In the genomic region with DNA sequence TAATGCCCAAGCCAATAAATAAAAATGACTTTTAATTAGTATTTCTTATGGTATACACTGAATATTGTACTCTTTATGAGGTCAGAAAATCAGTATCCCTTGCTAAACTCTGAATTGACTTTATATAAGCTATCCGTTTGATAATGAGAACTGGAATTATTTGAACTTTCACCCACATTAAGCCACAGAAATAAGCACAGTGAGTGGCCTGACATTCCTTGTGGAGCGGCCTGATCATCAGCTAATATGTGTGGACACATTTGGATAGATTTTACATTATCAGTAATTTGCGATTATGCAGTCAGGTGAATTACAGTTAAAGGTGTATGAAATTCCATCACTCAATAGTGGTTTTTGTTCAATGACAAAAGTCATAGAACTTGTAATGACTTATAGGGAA, we compare ENCODE assay signal across 19 cellular contexts.
DNase-seq lines count a peak whose midpoint lies in the region; ATAC-seq and TF ChIP-seq lines count a peak whose summit lies in the region.
"Had no signal": no experiment of that assay in that cellular context is flagged by ENCODE, and none has a peak within 500 bp of the region (broad histone marks: within the 10 kb centered on the region; RNA-seq: fewer than 3 reads in every experiment).

No MANE protein-coding gene starts in this region.

- POLR2A ChIA-PET in activated CD4-positive, alpha-beta memory T cell treated with anti-CD3 and anti-CD28 coated beads for 36 hours (lab: Charles Lee): interaction anchor here (1.0 kb wide), 1 partner anchor 115 kb away, joined by 3 read pairs; no protein-coding TSS in a partner anchor
- POLR2A ChIA-PET in activated CD4-positive, alpha-beta memory T cell treated with anti-CD3 and anti-CD28 coated beads, Interleukin-2, amount 10 ng/mL, durations not matched to agents 7 days and 5 days (lab: Charles Lee): no interaction called here

- H3K79me2 ChIP-seq in smooth muscle cell (ENCODE audit: low read depth): no peaks in the 10 kb centered on the region

- CTCF ChIA-PET in activated CD4-positive, alpha-beta memory T cell treated with anti-CD3 and anti-CD28 coated beads for 36 hours (lab: Charles Lee): no interaction called here
- CTCF ChIA-PET in activated CD4-positive, alpha-beta memory T cell treated with anti-CD3 and anti-CD28 coated beads, Interleukin-2, amount 10 ng/mL, durations not matched to agents 7 days and 5 days (lab: Charles Lee): no interaction called here

- ATAC-seq in natural killer cell: no peak
- ATAC-seq: gastroesophageal sphincter had no signal

- in situ Hi-C loops in brain microvascular endothelial cell (cut with HindIII; ENCODE audit: low pct_ligation_motif_present, low sequenced_read_pairs): no loop called here

- H3K27ac ChIP-seq in brain microvascular endothelial cell (peak overlapping the region; percentile 93), right atrium auricular region (peak overlapping the region; percentile 29 to 60), smooth muscle cell (ENCODE audit: low read depth) (peak overlapping the region; percentile 88)
- H3K27ac ChIP-seq: gastroesophageal sphincter had no signal

- H3K27me3 ChIP-seq in brain microvascular endothelial cell (replicated peaks) (no peaks in the 10 kb centered on the region), right atrium auricular region (no peaks in the 10 kb centered on the region), smooth muscle cell (ENCODE audit: low read depth) (no peaks in the 10 kb centered on the region)
- H3K27me3 ChIP-seq: gastroesophageal sphincter had no signal

- TF ChIP-seq CTCF in brain microvascular endothelial cell (IDR thresholded peaks at IDR 0.05; ENCODE audit: low read depth, low read length, missing control alignments) (no peak), right atrium auricular region (IDR thresholded peaks at IDR 0.05) (no peak), smooth muscle cell (IDR thresholded peaks at IDR 0.05; ENCODE audit: borderline replicate concordance, insufficient read depth, poor library complexity, severe bottlenecking) (no peak), natural killer cell (IDR thresholded peaks at IDR 0.05) (no peak)

- H3K9me3 Mint-ChIP-seq in activated CD4-positive, alpha-beta memory T cell treated with anti-CD3 and anti-CD28 coated beads for 36 hours: peaks cover 9% of the 10 kb centered on the region
- H3K9me3 Mint-ChIP-seq in activated CD4-positive, alpha-beta memory T cell treated with anti-CD3 and anti-CD28 coated beads, Interleukin-2, amount 10 ng/mL, durations not matched to agents 7 days and 5 days: peaks cover 14% of the 10 kb centered on the region
- H3K9me3 Mint-ChIP-seq in natural killer cell: peaks cover 1 to 5% of the 10 kb centered on the region in 2 donors

- DNase-seq in activated CD4-positive, alpha-beta memory T cell treated with anti-CD3 and anti-CD28 coated beads for 36 hours: no peak
- no peak for DNase-seq in activated CD4-positive, alpha-beta memory T cell treated with anti-CD3 and anti-CD28 coated beads, Interleukin-2, amount 10 ng/mL, durations not matched to agents 7 days and 5 days
- DNase-seq in brain microvascular endothelial cell (no peak), right atrium auricular region (ENCODE audit: low spot score) (no peak), smooth muscle cell (lab: John Stamatoyannopoulos, UW; ENCODE audit: unreplicated experiment) (no peak), NCI-H1694 (lab: John Stamatoyannopoulos, UW) (no peak), DMS53 treated with DMSO at 0.1 percent for 48 hours (lab: John Stamatoyannopoulos, UW; ENCODE audit: unreplicated experiment) (no peak), natural killer cell (no peak)
- DNase-seq: 8988T; activated CD8-positive, alpha-beta memory T cell treated with anti-CD3 and anti-CD28 coated beads for 24 hours; activated naive CD8-positive, alpha-beta T cell treated with anti-CD3 and anti-CD28 coated beads for 36 hours; Kasumi-1; NCI-H1417 treated with DMSO at 0.1 percent for 48 hours; NCI-H524; nucleus accumbens; SHP77 treated with DMSO at 0.1 percent for 48 hours; stimulated activated CD4-positive, alpha-beta T cell treated with anti-CD3 and anti-CD28 coated beads, Interleukin-4, amount 100 ng/mL, for 1 hour had no signal

- H3K9me3 ChIP-seq in right atrium auricular region (no peaks in the 10 kb centered on the region), smooth muscle cell (replicated peaks; ENCODE audit: low read depth) (no peaks in the 10 kb centered on the region)
- H3K9me3 ChIP-seq: gastroesophageal sphincter had no signal

- H3K4me1 ChIP-seq in right atrium auricular region: peaks cover 0 to 9% of the 10 kb centered on the region in 2 donors
- no peaks in the 10 kb centered on the region for H3K4me1 ChIP-seq in smooth muscle cell (ENCODE audit: low read depth)
- H3K4me1 ChIP-seq: gastroesophageal sphincter had no signal

- H3K36me3 Mint-ChIP-seq in activated CD4-positive, alpha-beta memory T cell treated with anti-CD3 and anti-CD28 coated beads for 36 hours: peaks cover 5% of the 10 kb centered on the region
- H3K36me3 Mint-ChIP-seq in activated CD4-positive, alpha-beta memory T cell treated with anti-CD3 and anti-CD28 coated beads, Interleukin-2, amount 10 ng/mL, durations not matched to agents 7 days and 5 days (ENCODE audit: low read depth): peaks cover 10% of the 10 kb centered on the region
- peaks cover 8% of the 10 kb centered on the region for H3K36me3 Mint-ChIP-seq in natural killer cell

- peaks cover 29% of the 10 kb centered on the region for H3K4me1 Mint-ChIP-seq in activated CD4-positive, alpha-beta memory T cell treated with anti-CD3 and anti-CD28 coated beads for 36 hours (ENCODE audit: low read depth)
- peaks cover 14% of the 10 kb centered on the region for H3K4me1 Mint-ChIP-seq in activated CD4-positive, alpha-beta memory T cell treated with anti-CD3 and anti-CD28 coated beads, Interleukin-2, amount 10 ng/mL, durations not matched to agents 7 days and 5 days
- H3K4me1 Mint-ChIP-seq in natural killer cell: peaks cover 0 to 4% of the 10 kb centered on the region in 2 donors

- peak overlapping the region; percentile 80 for H3K4me2 ChIP-seq in smooth muscle cell

- H3F3A ChIP-seq in smooth muscle cell (ENCODE audit: low read depth): peaks cover 5% of the 10 kb centered on the region

- H3K4me3 ChIP-seq in brain microvascular endothelial cell (ENCODE audit: low read depth, low read length): no peak overlapping the region
- H3K4me3 ChIP-seq in right atrium auricular region: no peak overlapping the region
- H3K4me3 ChIP-seq in smooth muscle cell: peak overlapping the region; percentile 35

- H4K20me1 ChIP-seq in smooth muscle cell (ENCODE audit: low read depth): no peaks in the 10 kb centered on the region

- peak overlapping the region; percentile 6 for H2AFZ ChIP-seq in smooth muscle cell (ENCODE audit: low read depth)

- intact Hi-C loops in activated CD4-positive, alpha-beta memory T cell treated with anti-CD3 and anti-CD28 coated beads for 36 hours (cut with micrococcal nuclease): loop anchor here (2.0 kb wide), 2 partner anchors 174 to 418 kb away; no protein-coding TSS in a partner anchor
- intact Hi-C loops in natural killer cell (cut with micrococcal nuclease): no loop called here

- no peak overlapping the region for H3K4me3 Mint-ChIP-seq in activated CD4-positive, alpha-beta memory T cell treated with anti-CD3 and anti-CD28 coated beads for 36 hours
- no peak overlapping the region for H3K4me3 Mint-ChIP-seq in activated CD4-positive, alpha-beta memory T cell treated with anti-CD3 and anti-CD28 coated beads, Interleukin-2, amount 10 ng/mL, durations not matched to agents 7 days and 5 days
- H3K4me3 Mint-ChIP-seq in natural killer cell: no peak overlapping the region
- H3K4me3 Mint-ChIP-seq: activated naive CD8-positive, alpha-beta T cell treated with anti-CD3 and anti-CD28 coated beads for 36 hours; activated T-helper 1 cell treated with anti-CD3 and anti-CD28 coated beads, Interleukin-12 subunit alpha, Interleukin-12 subunit beta, Interleukin-2, Interleukin-4 antibody, amounts not matched to agents 30 ng/mL and 10 ng/mL and 1 ng/mL, durations not matched to agents 14 hours and 24 hours and 36 hours had no signal

- WGBS in smooth muscle cell (ENCODE audit: low lambda C conversion rate): 86% methylated on average over 3 of the region's 3 CpGs

- H3K27ac Mint-ChIP-seq in activated CD4-positive, alpha-beta memory T cell treated with anti-CD3 and anti-CD28 coated beads for 36 hours: peak overlapping the region; percentile 9
- H3K27ac Mint-ChIP-seq in activated CD4-positive, alpha-beta memory T cell treated with anti-CD3 and anti-CD28 coated beads, Interleukin-2, amount 10 ng/mL, durations not matched to agents 7 days and 5 days: no peak overlapping the region
- no peak overlapping the region for H3K27ac Mint-ChIP-seq in natural killer cell
- H3K27ac Mint-ChIP-seq: activated naive CD8-positive, alpha-beta T cell treated with anti-CD3 and anti-CD28 coated beads for 36 hours; activated T-helper 1 cell treated with anti-CD3 and anti-CD28 coated beads, Interleukin-12 subunit alpha, Interleukin-12 subunit beta, Interleukin-2, Interleukin-4 antibody, amounts not matched to agents 30 ng/mL and 10 ng/mL and 1 ng/mL, durations not matched to agents 14 hours and 24 hours and 36 hours had no signal

- peak overlapping the region; percentile 78 for H3K9ac ChIP-seq in smooth muscle cell (ENCODE audit: low read depth)

- no peaks in the 10 kb centered on the region for H3K36me3 ChIP-seq in brain microvascular endothelial cell (replicated peaks)
- no peaks in the 10 kb centered on the region for H3K36me3 ChIP-seq in right atrium auricular region
- no peaks in the 10 kb centered on the region for H3K36me3 ChIP-seq in smooth muscle cell (ENCODE audit: low read depth)
- H3K36me3 ChIP-seq: gastroesophageal sphincter had no signal

- no peaks in the 10 kb centered on the region for H3K27me3 Mint-ChIP-seq in activated CD4-positive, alpha-beta memory T cell treated with anti-CD3 and anti-CD28 coated beads for 36 hours
- H3K27me3 Mint-ChIP-seq in activated CD4-positive, alpha-beta memory T cell treated with anti-CD3 and anti-CD28 coated beads, Interleukin-2, amount 10 ng/mL, durations not matched to agents 7 days and 5 days: no peaks in the 10 kb centered on the region
- H3K27me3 Mint-ChIP-seq in natural killer cell (ENCODE audit: low read depth in 2 of 2): no peaks in the 10 kb centered on the region
- H3K27me3 Mint-ChIP-seq: activated naive CD8-positive, alpha-beta T cell treated with anti-CD3 and anti-CD28 coated beads for 36 hours had no signal
